Comparison of ENCODE assay signal across 11 cellular contexts in genomic region chr5:154371687-154372086, GRCh38.
DNase-seq lines count a peak whose midpoint lies in the region; ATAC-seq and TF ChIP-seq lines count a peak whose summit lies in the region.
"Had no signal": no experiment of that assay in that cellular context is flagged by ENCODE, and none has a peak within 500 bp of the region (broad histone marks: within the 10 kb centered on the region; RNA-seq: fewer than 3 reads in every experiment).

No MANE protein-coding gene starts in this region.

- no peaks in the 10 kb centered on the region for H3K9me3 ChIP-seq in gastroesophageal sphincter
- H3K9me3 ChIP-seq in gastrocnemius medialis = no peaks in the 10 kb centered on the region
- H3K9me3 ChIP-seq: Caco-2, pancreas had no signal

- no peak for TF ChIP-seq EP300 in gastroesophageal sphincter (IDR thresholded peaks at IDR 0.05)

- peak; percentile 65 for ATAC-seq in gastroesophageal sphincter
- peak; percentile 88 to 95 for ATAC-seq in gastrocnemius medialis
- ATAC-seq in activated CD4-positive, CD25-positive, alpha-beta regulatory T cell treated with anti-CD3 and anti-CD28 coated beads, Interleukin-2, amount 50 U/mL, for 24 hours = no peak
- no peak for ATAC-seq in HG03432 (IDR thresholded peaks at IDR 0.05; ENCODE audit: unreplicated experiment)

- intact Hi-C loops in gastrocnemius medialis (cut with DNase I; ENCODE audit: low total_unique reads) = no loop called here

- peak overlapping the region in 2 of 4 donors; percentile 35 to 52 for H3K27ac ChIP-seq in gastroesophageal sphincter
- peak overlapping the region in 1 of 4 donors; percentile 32 for H3K27ac ChIP-seq in gastrocnemius medialis
- H3K27ac ChIP-seq: pancreas had no signal

- no peak for TF ChIP-seq CTCF in gastroesophageal sphincter (IDR thresholded peaks at IDR 0.05)
- no peak for TF ChIP-seq CTCF in gastrocnemius medialis (IDR thresholded peaks at IDR 0.05 in 4 of 5, conservative IDR thresholded peaks at IDR 0.05 in 1 of 5)

- peaks cover 0 to 11% of the 10 kb centered on the region in 2 donors for H3K36me3 ChIP-seq in gastroesophageal sphincter
- peaks cover 0 to 5% of the 10 kb centered on the region in 2 donors for H3K36me3 ChIP-seq in gastrocnemius medialis
- H3K36me3 ChIP-seq: pancreas had no signal

- no peaks in the 10 kb centered on the region for H3K27me3 ChIP-seq in gastroesophageal sphincter
- no peaks in the 10 kb centered on the region for H3K27me3 ChIP-seq in gastrocnemius medialis
- H3K27me3 ChIP-seq: pancreas had no signal

- H3K4me3 ChIP-seq in gastroesophageal sphincter (no peak overlapping the region), gastrocnemius medialis (no peak overlapping the region)
- H3K4me3 ChIP-seq: pancreas had no signal

- 28 to 61% methylated on average over 2 to 3 of the region's 3 CpGs for WGBS in gastroesophageal sphincter (ENCODE audit: low coverage in 1 of 2), 2 donors

- TF ChIP-seq POLR2A in gastroesophageal sphincter (IDR thresholded peaks at IDR 0.05) = no peak
- no peak for TF ChIP-seq POLR2A in gastrocnemius medialis (IDR thresholded peaks at IDR 0.05)

- DNase-seq in EL (peak; percentile 50), amniotic epithelial cell (ENCODE audit: low read depth) (peak; percentile 99), gastrocnemius medialis (peak; percentile 45 to 62), pons (ENCODE audit: low spot score) (no peak), NCI-H446 treated with DMSO at 0.1 percent for 48 hours (lab: John Stamatoyannopoulos, UW) (no peak)
- DNase-seq: Caco-2, NCI-H187, pancreas had no signal

- H3K4me1 ChIP-seq in gastroesophageal sphincter = peaks cover 3 to 40% (median 22%) of the 10 kb centered on the region in 3 donors
- H3K4me1 ChIP-seq in gastrocnemius medialis = peaks cover 12 to 16% of the 10 kb centered on the region in 2 donors

- in situ Hi-C loops in gastrocnemius medialis (cut with MboI; ENCODE audit: low sequenced_read_pairs in 4 of 4) = no loop called here

Comparison
In these comparisons a context has a peak if more than half of its experiments do, and no peak if none do; other contexts are left out.
1. DNase-seq: peak in EL (single experiment), amniotic epithelial cell (single experiment) and gastrocnemius medialis (2 of 2); none in pons (single experiment) and NCI-H446 treated with DMSO at 0.1 percent for 48 hours (single experiment).
2. ATAC-seq: peak in gastroesophageal sphincter (single experiment) and gastrocnemius medialis (2 of 2); none in activated CD4-positive, CD25-positive, alpha-beta regulatory T cell treated with anti-CD3 and anti-CD28 coated beads, Interleukin-2, amount 50 U/mL, for 24 hours (0 of 2) and HG03432 (single experiment).